In the genomic region with DNA sequence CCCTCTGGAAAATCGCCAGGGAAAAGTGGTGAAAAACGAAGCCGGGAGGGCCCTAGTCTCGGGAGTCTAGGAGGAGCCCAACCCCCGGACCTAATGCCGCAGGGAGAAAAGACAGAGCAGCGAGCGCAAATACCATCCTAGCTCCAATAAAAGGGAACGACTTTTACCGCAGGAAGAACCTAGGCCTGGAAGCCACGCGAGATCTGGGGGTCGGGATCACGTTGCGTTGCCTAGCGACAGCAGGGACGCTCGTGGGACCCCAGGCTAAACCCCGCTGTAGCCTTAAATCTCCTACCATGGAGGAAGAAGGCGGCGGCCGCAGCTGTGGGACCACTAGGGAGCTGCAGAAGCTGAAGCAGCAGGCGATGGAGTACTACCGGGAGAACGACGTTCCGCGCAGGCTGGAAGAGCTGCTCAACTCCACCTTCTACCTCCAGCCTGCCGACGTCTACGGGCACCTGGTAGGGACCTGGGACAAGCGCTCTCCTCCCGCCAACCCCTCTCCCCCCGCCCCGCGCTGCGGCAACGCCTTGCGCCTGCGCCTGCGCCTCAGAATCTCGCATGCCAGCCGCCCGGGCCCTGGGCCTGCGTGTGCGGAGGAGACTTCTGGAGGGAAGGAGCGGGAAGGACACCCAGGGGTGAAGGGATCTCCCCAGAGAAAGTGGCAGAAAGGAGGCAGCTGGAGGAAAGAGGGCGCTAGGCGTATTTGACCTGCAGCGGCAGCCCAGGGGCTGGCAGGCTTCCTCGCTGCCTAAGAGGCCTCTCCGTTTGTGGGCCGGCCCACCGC, we compare ENCODE assay signal across 8 cellular contexts. TPM values are rescaled to one million over a fixed set of nuclear protein-coding genes. Genes with fewer than 3 reads are reported as not detected.
DNase-seq lines count a peak whose midpoint lies in the region; ATAC-seq and TF ChIP-seq lines count a peak whose summit lies in the region.

A gene with protein sequence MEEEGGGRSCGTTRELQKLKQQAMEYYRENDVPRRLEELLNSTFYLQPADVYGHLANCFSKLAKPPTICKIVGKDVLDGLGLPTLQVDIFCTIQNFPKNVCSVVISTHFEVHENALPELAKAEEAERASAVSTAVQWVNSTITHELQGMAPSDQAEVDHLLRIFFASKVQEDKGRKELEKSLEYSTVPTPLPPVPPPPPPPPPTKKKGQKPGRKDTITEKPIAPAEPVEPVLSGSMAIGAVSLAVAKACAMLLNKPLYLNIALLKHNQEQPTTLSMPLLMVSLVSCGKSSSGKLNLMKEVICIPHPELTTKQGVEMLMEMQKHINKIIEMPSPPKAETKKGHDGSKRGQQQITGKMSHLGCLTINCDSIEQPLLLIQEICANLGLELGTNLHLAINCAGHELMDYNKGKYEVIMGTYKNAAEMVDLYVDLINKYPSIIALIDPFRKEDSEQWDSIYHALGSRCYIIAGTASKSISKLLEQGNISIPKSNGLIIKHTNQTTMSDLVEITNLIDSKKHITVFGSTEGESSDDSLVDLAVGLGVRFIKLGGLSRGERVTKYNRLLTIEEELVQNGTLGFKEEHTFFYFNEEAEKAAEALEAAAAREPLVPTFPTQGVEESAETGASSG (plus strand): TSS at position 229 of the 787 bp plus-strand sequence. CDS start 68 bp downstream, at position 297.

- intact Hi-C loops in activated naive CD4-positive, alpha-beta T cell treated with anti-CD3 and anti-CD28 coated beads for 36 hours (cut with micrococcal nuclease), result loop anchor here (2.0 kb wide), 1 partner anchor 325 kb away; no protein-coding TSS in a partner anchor
- intact Hi-C loops in activated B cell treated with CpG ODN at 0.5 μM for 24 hours (cut with micrococcal nuclease), result loop anchor here (2.0 to 10.0 kb wide), 3 partner anchors 525 to 1493 kb away; partner anchors contain the start of genes FAM204A, PDZD8 and RAB11FIP2
- intact Hi-C loops in mucosa of descending colon (cut with DNase I, micrococcal nuclease), result no loop called here
- intact Hi-C loops in thyroid gland (cut with DNase I), result no loop called here

- H3K27me3 ChIP-seq in thyroid gland, result no peaks in the 10 kb centered on the region

- H3K9me3 ChIP-seq in mucosa of descending colon, result no peaks in the 10 kb centered on the region
- H3K9me3 ChIP-seq in thyroid gland, result no peaks in the 10 kb centered on the region

- CTCF ChIA-PET in activated naive CD4-positive, alpha-beta T cell treated with anti-CD3 and anti-CD28 coated beads for 36 hours (lab: Charles Lee), result no interaction called here
- CTCF ChIA-PET in activated B cell treated with CpG ODN at 0.5 μM for 24 hours (lab: Charles Lee), result interaction anchor here (1.2 to 1.7 kb wide), 2 partner anchors 62 to 326 kb away, joined by 3 to 7 read pairs; no protein-coding TSS in a partner anchor

- H3K27ac Mint-ChIP-seq in activated naive CD4-positive, alpha-beta T cell treated with anti-CD3 and anti-CD28 coated beads for 36 hours, result no peak within 1 kb of the TSS
- H3K27ac Mint-ChIP-seq in activated B cell treated with CpG ODN at 0.5 μM for 24 hours, result peak within 1 kb of the TSS; percentile 90

- H3K4me1 ChIP-seq in mucosa of descending colon (ENCODE audit: low read depth) (peaks cover 13% of the 10 kb centered on the region), thyroid gland (peaks cover 8 to 10% of the 10 kb centered on the region in 2 donors)

- POLR2A ChIA-PET in activated B cell treated with CpG ODN at 0.5 μM for 24 hours (lab: Charles Lee), result no interaction called here

- H3K4me3 ChIP-seq in mucosa of descending colon (peak within 1 kb of the TSS; percentile 13), thyroid gland (replicated peaks in 1 of 3) (peak within 1 kb of the TSS; percentile 12 to 50 (median 24))

- no peaks in the 10 kb centered on the region for H3K36me3 Mint-ChIP-seq in activated naive CD4-positive, alpha-beta T cell treated with anti-CD3 and anti-CD28 coated beads for 36 hours (ENCODE audit: low read depth)
- no peaks in the 10 kb centered on the region for H3K36me3 Mint-ChIP-seq in activated B cell treated with CpG ODN at 0.5 μM for 24 hours (ENCODE audit: low read depth)

- no peak for TF ChIP-seq CTCF in activated B cell treated with CpG ODN at 0.5 μM for 24 hours (IDR thresholded peaks at IDR 0.05)
- no peak for TF ChIP-seq CTCF in mucosa of descending colon (IDR thresholded peaks at IDR 0.05)
- TF ChIP-seq CTCF in thyroid gland (IDR thresholded peaks at IDR 0.05), result no peak

- DNase-seq in activated naive CD4-positive, alpha-beta T cell treated with anti-CD3 and anti-CD28 coated beads for 36 hours, result peak; percentile 21
- no peak for DNase-seq in activated naive CD4-positive, alpha-beta T cell treated with anti-CD3 and anti-CD28 coated beads, Interleukin-2, amount 50 U/mL, for 16 hours
- DNase-seq in NCI-H146 treated with DMSO at 0.1 percent for 48 hours (lab: John Stamatoyannopoulos, UW; ENCODE audit: unreplicated experiment), result peak; percentile 86
- DNase-seq in activated B cell treated with CpG ODN at 0.5 μM for 24 hours, result peak; percentile 44
- DNase-seq in mucosa of descending colon, result peak; percentile 84 to 90 (median 89)
- peak; percentile 92 for DNase-seq in thyroid gland

- H3K27ac ChIP-seq in thyroid gland, result peak within 1 kb of the TSS; percentile 35 to 66 (median 63)

- peaks cover 13% of the 10 kb centered on the region for H3K4me1 Mint-ChIP-seq in activated naive CD4-positive, alpha-beta T cell treated with anti-CD3 and anti-CD28 coated beads for 36 hours (ENCODE audit: low read depth)
- H3K4me1 Mint-ChIP-seq in activated B cell treated with CpG ODN at 0.5 μM for 24 hours, result peaks cover 39% of the 10 kb centered on the region

- H3K9me3 Mint-ChIP-seq in activated naive CD4-positive, alpha-beta T cell treated with anti-CD3 and anti-CD28 coated beads for 36 hours, result no peaks in the 10 kb centered on the region
- no peaks in the 10 kb centered on the region for H3K9me3 Mint-ChIP-seq in activated B cell treated with CpG ODN at 0.5 μM for 24 hours

- H3K36me3 ChIP-seq in mucosa of descending colon (ENCODE audit: low read depth), result no peaks in the 10 kb centered on the region
- no peaks in the 10 kb centered on the region for H3K36me3 ChIP-seq in thyroid gland

- WGBS in thyroid gland, 2 donors, result 1 to 2% methylated on average over 39 to 47 of the region's 54 CpGs

- peaks cover 58% of the 10 kb centered on the region for H3K27me3 Mint-ChIP-seq in activated naive CD4-positive, alpha-beta T cell treated with anti-CD3 and anti-CD28 coated beads for 36 hours (ENCODE audit: low read depth)
- peaks cover 13% of the 10 kb centered on the region for H3K27me3 Mint-ChIP-seq in activated B cell treated with CpG ODN at 0.5 μM for 24 hours

- TF ChIP-seq POLR2A in thyroid gland (IDR thresholded peaks at IDR 0.05), result peak in 1 of 2 donors; percentile 54

- ATAC-seq in HG02571 (IDR thresholded peaks at IDR 0.05; ENCODE audit: unreplicated experiment) (peak; percentile 48), activated B cell treated with CpG ODN at 0.5 μM for 24 hours (ENCODE audit: low read depth) (peak; percentile 58), esophagus mucosa (peak; percentile 93), mucosa of descending colon (peak; percentile 96)

- H3K4me3 Mint-ChIP-seq in activated naive CD4-positive, alpha-beta T cell treated with anti-CD3 and anti-CD28 coated beads for 36 hours, result peak within 1 kb of the TSS; percentile 23
- H3K4me3 Mint-ChIP-seq in activated B cell treated with CpG ODN at 0.5 μM for 24 hours, result peak within 1 kb of the TSS; percentile 86

RNA-seq across cellular contexts. Expression of the gene that starts here (rescaled TPM):
- not detected for total RNA-seq in activated naive CD4-positive, alpha-beta T cell treated with anti-CD3 and anti-CD28 coated beads for 36 hours
- total RNA-seq in activated B cell treated with CpG ODN at 0.5 μM for 24 hours, result 0.07 TPM in 1 of 2 replicates, not detected in the other
- not detected for total RNA-seq in esophagus mucosa
- under 1 TPM in 1 of 3 donors, not detected in 2; 0.31 TPM for total RNA-seq in mucosa of descending colon
- 1 to 10 TPM in 3 of 4 donors, under 1 TPM in 1; 0.44 to 1.8 (median 1.2) TPM for total RNA-seq in thyroid gland

Comparison
In these comparisons a context has a peak if more than half of its experiments do, and no peak if none do; other contexts are left out.
1. Peak in DNase-seq in activated naive CD4-positive, alpha-beta T cell treated with anti-CD3 and anti-CD28 coated beads for 36 hours; RNA of the gene not detected or under 1 TPM.
2. Peak in DNase-seq and ATAC-seq in activated B cell treated with CpG ODN at 0.5 μM for 24 hours; RNA of the gene not detected or under 1 TPM.
3. Peak in ATAC-seq in esophagus mucosa; RNA of the gene not detected or under 1 TPM.
4. Peak in DNase-seq, ATAC-seq and H3K4me3 ChIP-seq in mucosa of descending colon; RNA of the gene not detected or under 1 TPM.
5. intact Hi-C loops: an anchor here in activated naive CD4-positive, alpha-beta T cell treated with anti-CD3 and anti-CD28 coated beads for 36 hours (2.0 kb wide) and activated B cell treated with CpG ODN at 0.5 μM for 24 hours (2.0 to 10.0 kb wide); none called in mucosa of descending colon and thyroid gland.